In genomic region chr4:136441629-136442282, GRCh38 we compare ENCODE assay signal across 30 cellular contexts.
"Had no signal": no experiment of that assay in that cellular context is flagged by ENCODE, and none has a peak within 500 bp of the region (broad histone marks: within the 10 kb centered on the region; RNA-seq: fewer than 3 reads in every experiment).

No MANE protein-coding gene starts in this region.

- H3K27me3 ChIP-seq: MG63, Peyer's patch had no signal

- H3K36me3 ChIP-seq: MG63, Peyer's patch had no signal

- H3K4me1 ChIP-seq: Peyer's patch had no signal

- H3K27ac ChIP-seq: Peyer's patch, RWPE1 had no signal

- H3K9me3 Mint-ChIP-seq: activated naive CD8-positive, alpha-beta T cell treated with anti-CD3 and anti-CD28 coated beads, Interleukin-2, amount 50 U/mL, for 24 hours; activated T-helper 1 cell treated with anti-CD3 and anti-CD28 coated beads, Interleukin-12 subunit alpha, Interleukin-12 subunit beta, Interleukin-2, Interleukin-4 antibody, amounts not matched to agents 30 ng/mL and 10 ng/mL and 1 ng/mL, durations not matched to agents 14 hours and 24 hours and 36 hours; T-helper 1 cell treated with Interleukin-12 subunit alpha and Interleukin-12 subunit beta and Interleukin-4 antibody, amounts not matched to agents 30 μg/mL and 1 μg/mL, for 36 hours; WTC11 had no signal

- DNase-seq: activated CD4-positive, alpha-beta T cell treated with anti-CD3 and anti-CD28 coated beads for 48 hours; activated CD4-positive, alpha-beta T cell treated with anti-CD3 and anti-CD28 coated beads, Interleukin-2, amount 50 U/mL, for 4 hours; activated CD4-positive, CD25-positive, alpha-beta regulatory T cell treated with anti-CD3 and anti-CD28 coated beads, Interleukin-2, amount 50 U/mL, for 72 hours; activated CD8-positive, alpha-beta memory T cell treated with anti-CD3 and anti-CD28 coated beads, Interleukin-2, amount 50 U/mL, for 48 hours; activated CD8-positive, alpha-beta T cell treated with anti-CD3 and anti-CD28 coated beads, Interleukin-2, amount 10 ng/mL, durations not matched to agents 7 days and 5 days; activated effector memory CD4-positive, alpha-beta T cell treated with Interleukin-2 at 50 U/mL for 16 hours; activated naive CD4-positive, alpha-beta T cell treated with Interleukin-2 at 50 U/mL for 16 hours; activated naive CD8-positive, alpha-beta T cell treated with anti-CD3 and anti-CD28 coated beads, Interleukin-2, amount 50 U/mL, for 24 hours; activated T-cell treated with anti-CD3 and anti-CD28 coated beads, Interleukin-2, amount 50 U/mL, for 1 hour; amniotic stem cell; MG63; MV-4-11; NCI-H1092 treated with DMSO at 0.1 percent for 48 hours; NCI-H1417 treated with DMSO at 0.1 percent for 48 hours; NCI-H1694; NCI-H2029 treated with DMSO at 0.1 percent for 48 hours; NCI-H345; NCI-H510A treated with DMSO at 0.1 percent for 48 hours; NCI-H69; NK-92 treated with Interleukin-12 subunit alpha and Interleukin-12 subunit beta, amount 100 ng/mL, for 24 hours; OCI-M1; Peyer's patch; SHP77 treated with DMSO at 0.1 percent for 48 hours; T-helper 9 cell had no signal

- H3K27ac Mint-ChIP-seq: activated CD8-positive, alpha-beta T cell treated with anti-CD3 and anti-CD28 coated beads, Interleukin-2, amount 10 ng/mL, durations not matched to agents 7 days and 5 days; activated naive CD4-positive, alpha-beta T cell treated with anti-CD3 and anti-CD28 coated beads, Interleukin-2, amount 50 U/mL, for 72 hours; activated naive CD8-positive, alpha-beta T cell treated with anti-CD3 and anti-CD28 coated beads, Interleukin-2, amount 50 U/mL, for 24 hours; activated T-helper 1 cell treated with anti-CD3 and anti-CD28 coated beads, Interleukin-12 subunit alpha, Interleukin-12 subunit beta, Interleukin-2, Interleukin-4 antibody, amounts not matched to agents 30 ng/mL and 10 ng/mL and 1 ng/mL, durations not matched to agents 14 hours and 24 hours and 36 hours; brain; T-helper 1 cell treated with Interleukin-12 subunit alpha and Interleukin-12 subunit beta and Interleukin-4 antibody, amounts not matched to agents 30 μg/mL and 1 μg/mL, for 36 hours; WTC11 had no signal

- ATAC-seq: activated CD8-positive, alpha-beta T cell treated with anti-CD3 and anti-CD28 coated beads, Interleukin-2, amount 10 ng/mL, durations not matched to agents 7 days and 5 days; activated naive CD4-positive, alpha-beta T cell treated with anti-CD3 and anti-CD28 coated beads, Interleukin-2, amount 50 U/mL, for 72 hours; activated naive CD8-positive, alpha-beta T cell treated with anti-CD3 and anti-CD28 coated beads, Interleukin-2, amount 50 U/mL, for 24 hours; WTC11 had no signal

- H3K4me3 ChIP-seq: MG63, Peyer's patch had no signal

- H3K27me3 Mint-ChIP-seq: activated naive CD8-positive, alpha-beta T cell treated with anti-CD3 and anti-CD28 coated beads, Interleukin-2, amount 50 U/mL, for 24 hours; brain had no signal

- H3K4me1 Mint-ChIP-seq: activated naive CD8-positive, alpha-beta T cell treated with anti-CD3 and anti-CD28 coated beads, Interleukin-2, amount 50 U/mL, for 24 hours; brain had no signal

- H3K9me3 ChIP-seq: MG63, Peyer's patch had no signal

- H3K4me3 Mint-ChIP-seq: activated CD8-positive, alpha-beta T cell treated with anti-CD3 and anti-CD28 coated beads, Interleukin-2, amount 10 ng/mL, durations not matched to agents 7 days and 5 days; activated naive CD8-positive, alpha-beta T cell treated with anti-CD3 and anti-CD28 coated beads, Interleukin-2, amount 50 U/mL, for 24 hours; activated T-helper 1 cell treated with anti-CD3 and anti-CD28 coated beads, Interleukin-12 subunit alpha, Interleukin-12 subunit beta, Interleukin-2, Interleukin-4 antibody, amounts not matched to agents 30 ng/mL and 10 ng/mL and 1 ng/mL, durations not matched to agents 14 hours and 24 hours and 36 hours; brain; T-helper 1 cell treated with Interleukin-12 subunit alpha and Interleukin-12 subunit beta and Interleukin-4 antibody, amounts not matched to agents 30 μg/mL and 1 μg/mL, for 36 hours; WTC11 had no signal
